In the genomic region with DNA sequence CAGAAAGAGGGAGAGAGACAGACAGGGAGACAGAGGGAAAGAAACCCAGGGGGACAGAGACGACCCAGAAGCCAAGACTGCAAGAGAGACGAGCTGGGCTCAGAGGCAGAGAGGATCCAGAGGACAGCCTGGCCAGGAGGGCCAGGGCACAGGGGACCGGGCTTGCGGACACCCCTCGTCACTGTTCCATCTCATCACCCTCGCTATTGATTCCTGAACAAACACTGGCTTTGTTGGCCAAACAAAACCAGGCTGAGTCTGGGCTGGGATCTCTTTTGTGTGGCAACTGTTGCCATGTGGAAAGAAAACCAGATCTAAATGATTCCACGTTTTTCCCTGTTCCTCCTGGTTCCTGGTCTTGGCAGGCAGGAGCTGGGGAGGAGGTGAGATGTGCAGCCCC, we compare ENCODE assay signal across 12 cellular contexts.
DNase-seq lines count a peak whose midpoint lies in the region; ATAC-seq and TF ChIP-seq lines count a peak whose summit lies in the region.
"Had no signal": no experiment of that assay in that cellular context is flagged by ENCODE, and none has a peak within 500 bp of the region (broad histone marks: within the 10 kb centered on the region; RNA-seq: fewer than 3 reads in every experiment).

No MANE protein-coding gene starts in this region.

- no peak overlapping the region for H3K4me3 ChIP-seq in HUES6 (ENCODE audit: low read depth, low read length)
- no peak overlapping the region for H3K4me3 ChIP-seq in skeletal muscle satellite cell (ENCODE audit: low read length)
- no peak overlapping the region for H3K4me3 ChIP-seq in heart left ventricle
- H3K4me3 ChIP-seq: adrenal gland, sigmoid colon had no signal

- peak in 44 of 56 donors; percentile 3 to 74 (median 30) for DNase-seq in amygdala (lab: John Stamatoyannopoulos, UW)
- DNase-seq in inferior parietal cortex (ENCODE audit: extremely low spot score): peak; percentile 67
- DNase-seq in heart left ventricle: no peak
- no peak for DNase-seq in NCI-H774 (lab: John Stamatoyannopoulos, UW)
- DNase-seq in activated naive CD4-positive, alpha-beta T cell treated with Interleukin-2 at 50 U/mL for 16 hours: no peak
- DNase-seq: activated CD8-positive, alpha-beta T cell treated with anti-CD3 and anti-CD28 coated beads for 36 hours; adrenal gland; NCI-H2227 treated with DMSO at 0.1 percent for 48 hours; sigmoid colon had no signal

- H3K9ac ChIP-seq in HUES6 (ENCODE audit: low read length) (peak overlapping the region; percentile 15), skeletal muscle satellite cell (ENCODE audit: low read depth, low read length) (peak overlapping the region; percentile 55)

- ATAC-seq in heart left ventricle (no peak), GM21447 (IDR thresholded peaks at IDR 0.05; ENCODE audit: unreplicated experiment) (no peak)
- ATAC-seq: activated CD8-positive, alpha-beta T cell treated with anti-CD3 and anti-CD28 coated beads for 36 hours had no signal

- no peak overlapping the region for H3K4me2 ChIP-seq in skeletal muscle satellite cell (ENCODE audit: low read length)

- H3K27me3 ChIP-seq in HUES6 (ENCODE audit: control insufficient read depth, insufficient read depth, low read length) (peaks cover 23% of the 10 kb centered on the region; the same call in 1 of the 2 replicates), skeletal muscle satellite cell (ENCODE audit: control insufficient read depth, insufficient read depth, low read length) (no peaks in the 10 kb centered on the region), heart left ventricle (peaks cover 0 to 36% (median 0%) of the 10 kb centered on the region in 9 donors)
- H3K27me3 ChIP-seq: sigmoid colon had no signal

- 41 to 53% (median 47%) methylated on average over 7 of the region's 7 CpGs for WGBS in heart left ventricle, 4 donors

- H3K4me1 ChIP-seq in HUES6 (ENCODE audit: control insufficient read depth, insufficient read depth, low read length) (peaks cover 32% of the 10 kb centered on the region), skeletal muscle satellite cell (ENCODE audit: control insufficient read depth, insufficient read depth, low read length) (peaks cover 33% of the 10 kb centered on the region), heart left ventricle (no peaks in the 10 kb centered on the region)
- H3K4me1 ChIP-seq: adrenal gland had no signal

- no peaks in the 10 kb centered on the region for H3K36me3 ChIP-seq in HUES6 (ENCODE audit: control insufficient read depth, insufficient read depth, low read length)
- H3K36me3 ChIP-seq in skeletal muscle satellite cell (ENCODE audit: insufficient read depth, low read length): no peaks in the 10 kb centered on the region
- H3K36me3 ChIP-seq in heart left ventricle: no peaks in the 10 kb centered on the region
- H3K36me3 ChIP-seq: adrenal gland, sigmoid colon had no signal

- intact Hi-C loops in heart left ventricle (cut with DNase I): no loop called here

- H3K27ac ChIP-seq in HUES6 (ENCODE audit: low read depth, low read length): no peak overlapping the region
- H3K27ac ChIP-seq in heart left ventricle: no peak overlapping the region
- H3K27ac ChIP-seq: adrenal gland had no signal

- H3K9me3 ChIP-seq in HUES6 (ENCODE audit: control insufficient read depth, insufficient read depth, low read depth, low read length) (peaks cover 6% of the 10 kb centered on the region; the same call in 1 of the 2 replicates), skeletal muscle satellite cell (replicated peaks; ENCODE audit: low read length) (no peaks in the 10 kb centered on the region), heart left ventricle (peaks cover 0 to 6% (median 0%) of the 10 kb centered on the region in 12 donors)
- H3K9me3 ChIP-seq: adrenal gland, sigmoid colon had no signal

- TF ChIP-seq POLR2A in heart left ventricle (IDR thresholded peaks at IDR 0.05): no peak

- TF ChIP-seq CTCF in heart left ventricle (IDR thresholded peaks at IDR 0.05): no peak

Comparison
In these comparisons a context has a peak if more than half of its experiments do, and no peak if none do; other contexts are left out.
1. DNase-seq: peak in amygdala (44 of 56) and inferior parietal cortex (single experiment); none in heart left ventricle (0 of 5), NCI-H774 (single experiment) and activated naive CD4-positive, alpha-beta T cell treated with Interleukin-2 at 50 U/mL for 16 hours (single experiment).